ENCODE assay signal across 1 cellular context in genomic region chr3:152061296-152061695, GRCh38.
TF ChIP-seq lines count a peak whose summit lies in the region.

No MANE protein-coding gene starts in this region.

TF ChIP-seq in WTC11, 78 proteins besides CTCF, POLR2A, EP300 and RAD21 (continued from another document):
- TF ChIP-seq STAT6 (CRISPR knock-in tag; conservative IDR thresholded peaks at IDR 0.05; ENCODE audit: low read depth) (no peak), FOXJ3 (CRISPR knock-in tag; IDR thresholded peaks at IDR 0.05; ENCODE audit: borderline replicate concordance) (no peak), ZNF671 (CRISPR knock-in tag; IDR thresholded peaks at IDR 0.05) (no peak)
